Comparison of ENCODE assay signal across 19 cellular contexts in the genomic region with DNA sequence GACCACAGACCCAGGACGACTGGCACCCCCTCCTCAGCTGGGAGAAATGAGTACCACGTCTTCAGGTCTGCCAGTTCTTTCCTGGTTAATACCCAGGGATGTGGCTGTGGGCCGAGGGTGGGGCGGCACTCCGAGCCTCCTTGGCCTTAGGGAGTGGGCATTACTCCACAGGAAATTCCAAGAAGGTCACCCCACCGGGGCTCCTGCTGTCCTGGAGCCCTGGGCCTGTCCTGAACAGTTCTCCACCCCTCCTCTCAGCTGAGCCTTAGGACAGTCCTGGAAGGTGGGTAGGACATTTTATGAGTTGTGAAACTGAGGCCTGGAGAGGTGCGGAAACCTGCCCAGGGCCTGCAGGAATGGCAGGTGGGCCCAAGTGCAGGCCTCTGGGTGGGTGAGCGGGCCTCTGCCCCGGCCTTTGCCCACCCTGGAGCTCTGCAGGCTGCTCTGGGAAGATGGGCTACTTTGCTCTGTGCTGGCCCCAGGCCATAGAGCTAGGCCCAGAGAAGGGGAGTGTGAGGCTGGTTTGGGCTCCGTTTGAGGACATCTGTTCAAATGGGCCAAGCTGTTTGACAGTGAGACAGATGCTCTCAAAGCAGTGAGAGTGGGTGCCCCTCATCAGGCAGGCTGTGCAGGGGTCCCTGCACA.
DNase-seq lines count a peak whose midpoint lies in the region; ATAC-seq and TF ChIP-seq lines count a peak whose summit lies in the region.
"Had no signal": no experiment of that assay in that cellular context is flagged by ENCODE, and none has a peak within 500 bp of the region (broad histone marks: within the 10 kb centered on the region; RNA-seq: fewer than 3 reads in every experiment).

No MANE protein-coding gene starts in this region.

- H3F3A ChIP-seq in GM23248 (ENCODE audit: insufficient read depth): no peaks in the 10 kb centered on the region

- POLR2A ChIA-PET in A673 (lab: Charles Lee; ENCODE audit: low non-redundant PET): no interaction called here

- H3K36me3 ChIP-seq in GM23248 (ENCODE audit: low read depth): no peaks in the 10 kb centered on the region
- H3K36me3 ChIP-seq in adipocyte (ENCODE audit: control insufficient read depth, insufficient read depth, low read length, severe bottlenecking): no peaks in the 10 kb centered on the region
- H3K36me3 ChIP-seq in A673 (ENCODE audit: insufficient read depth, low read length, poor library complexity, severe bottlenecking): no peaks in the 10 kb centered on the region
- H3K36me3 ChIP-seq: ascending aorta had no signal

- no peaks in the 10 kb centered on the region for H4K20me1 ChIP-seq in GM23248 (ENCODE audit: insufficient read depth)

- no peaks in the 10 kb centered on the region for H3K9me2 ChIP-seq in GM23248 (ENCODE audit: insufficient read depth)

- peak; percentile 37 to 40 for ATAC-seq in right cardiac atrium
- no peak for ATAC-seq in T-helper 17 cell
- ATAC-seq: Panc1 had no signal

- H3K36me3 Mint-ChIP-seq in T-helper 17 cell (ENCODE audit: low read depth): peaks cover 2% of the 10 kb centered on the region
- H3K36me3 Mint-ChIP-seq: naive thymus-derived CD4-positive, alpha-beta T cell had no signal

- intact Hi-C loops in right cardiac atrium (cut with DNase I) (no loop called here), A673 (cut with micrococcal nuclease; ENCODE audit: unreplicated experiment) (no loop called here)

- peaks cover 19% of the 10 kb centered on the region for H3K27me3 Mint-ChIP-seq in T-helper 17 cell
- H3K27me3 Mint-ChIP-seq: activated CD4-positive, alpha-beta T cell treated with anti-CD3 and anti-CD28 coated beads, Interleukin-2, amount 10 ng/mL, durations not matched to agents 7 days and 5 days had no signal

- no peak overlapping the region for H3K4me2 ChIP-seq in GM23248 (ENCODE audit: unreplicated experiment)

- no peaks in the 10 kb centered on the region for H3K9me3 ChIP-seq in GM23248 (ENCODE audit: low read depth)
- H3K9me3 ChIP-seq in adipocyte (ENCODE audit: control insufficient read depth, low read length): no peaks in the 10 kb centered on the region
- no peaks in the 10 kb centered on the region for H3K9me3 ChIP-seq in right cardiac atrium (ENCODE audit: control insufficient read depth, low read length)
- no peaks in the 10 kb centered on the region for H3K9me3 ChIP-seq in A673 (ENCODE audit: low read depth, low read length, poor library complexity, severe bottlenecking)
- H3K9me3 ChIP-seq in T-helper 17 cell (ENCODE audit: control insufficient read depth, low read length, poor library complexity, severe bottlenecking): no peaks in the 10 kb centered on the region
- H3K9me3 ChIP-seq: ascending aorta had no signal

- no peak for TF ChIP-seq CTCF in A673 (conservative IDR thresholded peaks at IDR 0.05; ENCODE audit: low read depth, low read length)

- WGBS in GM23248 (ENCODE audit: low coverage in 1 of 2, low lambda C conversion rate in 2 of 2, missing lambda C conversion rate in 2 of 2), 2 experiments: 41 to 48% methylated on average over 9 to 10 of the region's 10 CpGs
- 67% methylated on average over 10 of the region's 10 CpGs for WGBS in right cardiac atrium

- H3K27me3 ChIP-seq in GM23248 (replicated peaks; ENCODE audit: insufficient read depth): no peaks in the 10 kb centered on the region
- peaks cover 7% of the 10 kb centered on the region for H3K27me3 ChIP-seq in adipocyte (replicated peaks; ENCODE audit: control insufficient read depth, insufficient read depth, low read length)
- no peaks in the 10 kb centered on the region for H3K27me3 ChIP-seq in right cardiac atrium (ENCODE audit: control insufficient read depth, insufficient read depth)
- H3K27me3 ChIP-seq in A673 (replicated peaks; ENCODE audit: insufficient read depth, low read depth, low read length, poor library complexity): no peaks in the 10 kb centered on the region
- H3K27me3 ChIP-seq: ascending aorta had no signal

- no peak overlapping the region for H3K27ac Mint-ChIP-seq in T-helper 17 cell
- H3K27ac Mint-ChIP-seq: activated CD4-positive, alpha-beta T cell treated with anti-CD3 and anti-CD28 coated beads, Interleukin-2, amount 10 ng/mL, durations not matched to agents 7 days and 5 days; naive thymus-derived CD4-positive, alpha-beta T cell; progenitor cell of endocrine pancreas had no signal

- H3K4me3 Mint-ChIP-seq in T-helper 17 cell: no peak overlapping the region
- H3K4me3 Mint-ChIP-seq: activated CD4-positive, alpha-beta T cell treated with anti-CD3 and anti-CD28 coated beads, Interleukin-2, amount 10 ng/mL, durations not matched to agents 7 days and 5 days; naive thymus-derived CD4-positive, alpha-beta T cell had no signal

- H3K4me1 ChIP-seq in GM23248 (ENCODE audit: insufficient read depth) (peaks cover 7% of the 10 kb centered on the region; the same call in 1 of the 2 replicates), adipocyte (ENCODE audit: control insufficient read depth, insufficient read depth, low read length) (peaks cover 40% of the 10 kb centered on the region), right cardiac atrium (ENCODE audit: control insufficient read depth, insufficient read depth, low read length) (peaks cover 5% of the 10 kb centered on the region), A673 (ENCODE audit: insufficient read depth, low read length, poor library complexity, severe bottlenecking) (no peaks in the 10 kb centered on the region)
- H3K4me1 ChIP-seq: ascending aorta had no signal

- in situ Hi-C loops in GM23248 (cut with MboI): no loop called here

- H3K4me1 Mint-ChIP-seq in T-helper 17 cell: peaks cover 2% of the 10 kb centered on the region
- H3K4me1 Mint-ChIP-seq: activated CD4-positive, alpha-beta T cell treated with anti-CD3 and anti-CD28 coated beads, Interleukin-2, amount 10 ng/mL, durations not matched to agents 7 days and 5 days had no signal

- H3K27ac ChIP-seq in GM23248: peak overlapping the region; percentile 41
- H3K27ac ChIP-seq in right cardiac atrium (ENCODE audit: low read length): peak overlapping the region; percentile 47
- H3K27ac ChIP-seq in skin epidermis: peak overlapping the region in 11 of 21 experiments; percentile 1 to 72 (median 43)
- H3K27ac ChIP-seq in A673 (ENCODE audit: low read depth, low read length, poor library complexity, severe bottlenecking): no peak overlapping the region
- H3K27ac ChIP-seq: ascending aorta had no signal

- CTCF ChIA-PET in A673 (lab: Charles Lee): no interaction called here

- no TSS peak for BruUV-seq in A673 (replicated peaks; lab: Mats Ljungman, UMichigan)

- H3K9ac ChIP-seq in GM23248: peak overlapping the region; percentile 54
- peak overlapping the region; percentile 61 for H3K9ac ChIP-seq in adipocyte (ENCODE audit: low read length)

- H3K4me3 ChIP-seq in GM23248 (no peak overlapping the region), adipocyte (ENCODE audit: low read length) (no peak overlapping the region), right cardiac atrium (ENCODE audit: low read length) (no peak overlapping the region), skin epidermis (no peak overlapping the region), A673 (ENCODE audit: low read depth, low read length, poor library complexity, severe bottlenecking) (no peak overlapping the region)
- H3K4me3 ChIP-seq: ascending aorta, lung had no signal

- H2AFZ ChIP-seq in GM23248: peak overlapping the region; percentile 57

- H3K79me2 ChIP-seq in GM23248 (ENCODE audit: insufficient read depth): no peaks in the 10 kb centered on the region

- DNase-seq in GM23248: no peak
- DNase-seq in adipocyte (ENCODE audit: low read depth): no peak
- peak in 1 of 3 donors; percentile 41 for DNase-seq in right cardiac atrium
- no peak for DNase-seq in A673 (ENCODE audit: low spot score)
- no peak for DNase-seq in NCI-H510A treated with DMSO at 0.1 percent for 48 hours (lab: John Stamatoyannopoulos, UW)
- DNase-seq in dermis blood vessel endothelial cell: no peak
- DNase-seq in T-helper 17 cell: no peak
- DNase-seq: activated CD4-positive, alpha-beta T cell treated with anti-CD3 and anti-CD28 coated beads, Interleukin-2, amount 10 ng/mL, durations not matched to agents 7 days and 5 days; activated CD8-positive, alpha-beta memory T cell treated with anti-CD3 and anti-CD28 coated beads, Interleukin-2, amount 50 U/mL, for 48 hours; activated naive CD4-positive, alpha-beta T cell; AML-193; GDM1; naive thymus-derived CD4-positive, alpha-beta T cell; NCI-H2081 had no signal
